ENCODE assay signal across 12 cellular contexts in the genomic region with DNA sequence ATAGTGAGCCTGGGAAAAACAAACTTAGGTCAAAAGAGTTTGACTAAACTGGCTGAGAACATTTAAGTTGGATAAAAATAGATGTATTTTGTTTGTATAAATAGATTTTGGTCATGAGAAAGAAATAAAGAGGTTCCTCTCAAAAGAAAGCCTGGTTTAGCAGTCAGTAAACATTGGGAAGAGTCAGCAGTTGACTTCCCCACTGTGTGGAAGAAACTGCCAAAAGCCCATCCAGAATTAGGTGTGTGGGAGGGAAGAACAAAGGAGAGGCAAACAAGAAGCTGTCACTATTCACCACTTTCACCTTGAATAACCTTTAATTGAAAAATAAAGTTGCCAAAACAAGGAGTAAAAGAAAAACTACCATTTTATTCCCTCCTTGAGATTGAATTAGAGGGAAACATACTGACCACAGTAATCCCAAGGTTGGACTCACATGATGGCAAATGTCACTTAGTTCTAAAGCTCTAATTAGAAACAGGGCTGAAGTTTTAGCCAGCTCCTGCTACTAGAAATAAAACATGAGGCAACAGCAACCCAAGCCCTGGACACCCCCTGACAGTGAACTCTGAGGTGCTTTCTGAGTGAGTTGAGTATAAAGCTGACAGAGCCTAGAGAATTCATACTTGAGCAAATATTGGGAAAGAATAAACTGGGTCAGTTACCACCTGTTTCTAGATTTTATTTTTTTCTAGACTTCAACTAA.
"Had no signal": no experiment of that assay in that cellular context is flagged by ENCODE, and none has a peak within 500 bp of the region (broad histone marks: within the 10 kb centered on the region; RNA-seq: fewer than 3 reads in every experiment).

No MANE protein-coding gene starts in this region.

- H3K36me3 ChIP-seq: prostate gland had no signal

- ATAC-seq: activated T-cell treated with anti-CD3 and anti-CD28 coated beads, Interleukin-2, amount 50 U/mL, for 4 hours; stimulated activated naive CD8-positive, alpha-beta T cell treated with anti-CD3 and anti-CD28 coated beads, Interleukin-15, amount 100 ng/mL, for 72 hours had no signal

- H3K4me1 ChIP-seq: prostate gland had no signal

- H3K27ac ChIP-seq: prostate gland, VCaP had no signal

- H3K9me3 ChIP-seq: prostate gland had no signal

- H3K4me3 ChIP-seq: prostate gland had no signal

- DNase-seq: activated CD4-positive, alpha-beta memory T cell treated with anti-CD3 and anti-CD28 coated beads for 36 hours; activated gamma-delta T cell; activated naive CD8-positive, alpha-beta T cell treated with anti-CD3 and anti-CD28 coated beads for 36 hours; activated T-cell treated with anti-CD3 and anti-CD28 coated beads, Interleukin-2, amount 50 U/mL, for 4 hours; hypothalamus; occipital lobe; stimulated activated CD4-positive, alpha-beta T cell treated with anti-CD3 and anti-CD28 coated beads, Interleukin-4, amount 100 ng/mL, for 1 hour; stimulated activated naive CD8-positive, alpha-beta T cell treated with anti-CD3 and anti-CD28 coated beads, Interleukin-15, amount 100 ng/mL, for 72 hours; T-helper 9 cell; trophoblast cell had no signal
